In the genomic region with DNA sequence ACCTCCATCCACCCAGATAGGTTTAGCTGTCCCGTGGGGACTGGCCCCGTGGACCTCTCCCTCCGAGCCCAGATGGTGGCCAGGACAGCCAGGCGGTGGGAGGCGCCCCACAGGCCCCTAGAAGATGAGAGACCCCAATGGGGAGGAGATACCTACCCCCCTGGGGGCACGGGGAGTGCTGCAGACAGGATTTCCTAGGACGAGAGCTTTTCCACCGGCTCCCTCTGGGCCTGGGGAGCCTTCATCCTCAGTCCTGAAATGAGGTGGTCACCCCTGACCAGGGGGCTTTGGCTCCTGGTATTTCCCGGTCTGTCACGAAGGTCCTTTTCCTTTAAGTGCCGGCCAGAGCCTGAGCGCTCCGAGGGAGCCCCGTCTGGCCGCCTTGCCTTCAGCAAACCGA, we compare ENCODE assay signal across 1 cellular context.
TF ChIP-seq lines count a peak whose summit lies in the region.

No MANE protein-coding gene starts in this region.

TF ChIP-seq in HepG2, 621 proteins besides CTCF, POLR2A, EP300 and RAD21:
- TF ChIP-seq ZNF20 (CRISPR knock-in tag; IDR thresholded peaks at IDR 0.05): no peak
- no peak for TF ChIP-seq HMG20B (CRISPR knock-in tag; conservative IDR thresholded peaks at IDR 0.05)
- no peak for TF ChIP-seq U2AF2 (IDR thresholded peaks at IDR 0.05; ENCODE audit: low read depth, low read length)
- TF ChIP-seq ZNF234 (CRISPR knock-in tag; conservative IDR thresholded peaks at IDR 0.05): no peak
- no peak for TF ChIP-seq ZNF367 (CRISPR knock-in tag; IDR thresholded peaks at IDR 0.05; ENCODE audit: borderline replicate concordance)
- no peak for TF ChIP-seq ZNF124 (CRISPR knock-in tag; IDR thresholded peaks at IDR 0.05)
- no peak for TF ChIP-seq SATB2 (CRISPR knock-in tag; IDR thresholded peaks at IDR 0.05)
- TF ChIP-seq REPIN1 (CRISPR knock-in tag; IDR thresholded peaks at IDR 0.05; ENCODE audit: borderline replicate concordance, low read depth): no peak
- no peak for TF ChIP-seq JARID2 (CRISPR knock-in tag; IDR thresholded peaks at IDR 0.05; ENCODE audit: insufficient replicate concordance)
- TF ChIP-seq, protein P1, sequence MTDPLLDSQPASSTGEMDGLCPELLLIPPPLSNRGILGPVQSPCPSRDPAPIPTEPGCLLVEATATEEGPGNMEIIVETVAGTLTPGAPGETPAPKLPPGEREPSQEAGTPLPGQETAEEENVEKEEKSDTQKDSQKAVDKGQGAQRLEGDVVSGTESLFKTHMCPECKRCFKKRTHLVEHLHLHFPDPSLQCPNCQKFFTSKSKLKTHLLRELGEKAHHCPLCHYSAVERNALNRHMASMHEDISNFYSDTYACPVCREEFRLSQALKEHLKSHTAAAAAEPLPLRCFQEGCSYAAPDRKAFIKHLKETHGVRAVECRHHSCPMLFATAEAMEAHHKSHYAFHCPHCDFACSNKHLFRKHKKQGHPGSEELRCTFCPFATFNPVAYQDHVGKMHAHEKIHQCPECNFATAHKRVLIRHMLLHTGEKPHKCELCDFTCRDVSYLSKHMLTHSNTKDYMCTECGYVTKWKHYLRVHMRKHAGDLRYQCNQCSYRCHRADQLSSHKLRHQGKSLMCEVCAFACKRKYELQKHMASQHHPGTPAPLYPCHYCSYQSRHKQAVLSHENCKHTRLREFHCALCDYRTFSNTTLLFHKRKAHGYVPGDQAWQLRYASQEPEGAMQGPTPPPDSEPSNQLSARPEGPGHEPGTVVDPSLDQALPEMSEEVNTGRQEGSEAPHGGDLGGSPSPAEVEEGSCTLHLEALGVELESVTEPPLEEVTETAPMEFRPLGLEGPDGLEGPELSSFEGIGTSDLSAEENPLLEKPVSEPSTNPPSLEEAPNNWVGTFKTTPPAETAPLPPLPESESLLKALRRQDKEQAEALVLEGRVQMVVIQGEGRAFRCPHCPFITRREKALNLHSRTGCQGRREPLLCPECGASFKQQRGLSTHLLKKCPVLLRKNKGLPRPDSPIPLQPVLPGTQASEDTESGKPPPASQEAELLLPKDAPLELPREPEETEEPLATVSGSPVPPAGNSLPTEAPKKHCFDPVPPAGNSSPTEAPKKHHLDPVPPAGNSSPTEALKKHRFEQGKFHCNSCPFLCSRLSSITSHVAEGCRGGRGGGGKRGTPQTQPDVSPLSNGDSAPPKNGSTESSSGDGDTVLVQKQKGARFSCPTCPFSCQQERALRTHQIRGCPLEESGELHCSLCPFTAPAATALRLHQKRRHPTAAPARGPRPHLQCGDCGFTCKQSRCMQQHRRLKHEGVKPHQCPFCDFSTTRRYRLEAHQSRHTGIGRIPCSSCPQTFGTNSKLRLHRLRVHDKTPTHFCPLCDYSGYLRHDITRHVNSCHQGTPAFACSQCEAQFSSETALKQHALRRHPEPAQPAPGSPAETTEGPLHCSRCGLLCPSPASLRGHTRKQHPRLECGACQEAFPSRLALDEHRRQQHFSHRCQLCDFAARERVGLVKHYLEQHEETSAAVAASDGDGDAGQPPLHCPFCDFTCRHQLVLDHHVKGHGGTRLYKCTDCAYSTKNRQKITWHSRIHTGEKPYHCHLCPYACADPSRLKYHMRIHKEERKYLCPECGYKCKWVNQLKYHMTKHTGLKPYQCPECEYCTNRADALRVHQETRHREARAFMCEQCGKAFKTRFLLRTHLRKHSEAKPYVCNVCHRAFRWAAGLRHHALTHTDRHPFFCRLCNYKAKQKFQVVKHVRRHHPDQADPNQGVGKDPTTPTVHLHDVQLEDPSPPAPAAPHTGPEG (CRISPR knock-in tag; IDR thresholded peaks at IDR 0.05): no peak
- TF ChIP-seq ZNF441 (CRISPR knock-in tag; IDR thresholded peaks at IDR 0.05; ENCODE audit: borderline replicate concordance): no peak
- TF ChIP-seq KAT7 (CRISPR knock-in tag; IDR thresholded peaks at IDR 0.05; ENCODE audit: borderline replicate concordance): no peak
- TF ChIP-seq ZNF644 (CRISPR knock-in tag; IDR thresholded peaks at IDR 0.05; ENCODE audit: low read depth): no peak
- no peak for TF ChIP-seq TCF7 (IDR thresholded peaks at IDR 0.05; ENCODE audit: low read depth)
- TF ChIP-seq HOXA9 (CRISPR knock-in tag; IDR thresholded peaks at IDR 0.05; ENCODE audit: borderline replicate concordance): no peak
- no peak for TF ChIP-seq NFE2 (CRISPR knock-in tag; IDR thresholded peaks at IDR 0.05)
- TF ChIP-seq ZNF629 (CRISPR knock-in tag; conservative IDR thresholded peaks at IDR 0.05): no peak
- no peak for TF ChIP-seq ZNF724P (CRISPR knock-in tag; IDR thresholded peaks at IDR 0.05; ENCODE audit: borderline replicate concordance)
- no peak for TF ChIP-seq KDM4B (CRISPR knock-in tag; IDR thresholded peaks at IDR 0.05)
- no peak for TF ChIP-seq CBX2 (IDR thresholded peaks at IDR 0.05; ENCODE audit: low read depth, low read length)
- TF ChIP-seq CBX2 (CRISPR knock-in tag; IDR thresholded peaks at IDR 0.05; ENCODE audit: low read depth): no peak
